Comparison of ENCODE assay signal across 12 cellular contexts in the genomic region with DNA sequence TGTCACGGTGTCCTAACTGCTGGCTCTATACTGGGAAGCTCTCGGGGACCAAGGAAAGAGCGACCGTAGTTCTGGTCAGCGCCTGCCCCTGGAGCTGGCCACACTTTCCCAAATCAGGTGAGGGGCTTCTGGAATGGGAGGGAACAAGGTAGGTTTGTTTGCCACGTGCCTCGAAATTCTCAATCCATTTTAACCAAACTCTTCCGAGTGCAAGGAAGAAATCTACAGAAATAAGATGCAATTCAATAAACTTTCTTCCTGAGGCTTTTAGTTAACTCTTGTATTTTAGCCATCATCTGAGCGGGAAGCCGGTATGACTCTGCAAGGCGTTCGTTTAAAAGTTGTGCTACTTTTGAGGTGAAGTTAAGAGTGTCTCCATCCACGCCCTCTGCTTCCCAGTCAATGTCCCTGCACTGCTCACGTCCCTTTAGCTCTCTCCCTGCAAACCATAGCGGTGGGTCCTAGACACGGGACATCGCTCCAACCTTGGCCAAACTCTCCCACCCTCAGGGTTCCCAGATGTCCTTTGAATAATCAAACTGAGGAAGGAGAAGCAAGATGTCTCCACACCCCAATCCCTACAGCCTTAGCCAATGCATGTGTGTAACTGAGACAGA. TPM values are rescaled to one million over a fixed set of nuclear protein-coding genes. Genes with fewer than 3 reads are reported as not detected.
DNase-seq lines count a peak whose midpoint lies in the region; ATAC-seq and TF ChIP-seq lines count a peak whose summit lies in the region.
"Had no signal": no experiment of that assay in that cellular context is flagged by ENCODE, and none has a peak within 500 bp of the region (broad histone marks: within the 10 kb centered on the region; RNA-seq: fewer than 3 reads in every experiment).

No MANE protein-coding gene starts in this region.

- TF ChIP-seq POLR2A in gastroesophageal sphincter (IDR thresholded peaks at IDR 0.05) = no peak
- no peak for TF ChIP-seq POLR2A in vagina (IDR thresholded peaks at IDR 0.05)

- H3K27ac ChIP-seq in gastroesophageal sphincter (peak overlapping the region; percentile 1 to 81 (median 60)), neural progenitor cell (no peak overlapping the region), vagina (no peak overlapping the region), RWPE1 (no peak overlapping the region), substantia nigra (ENCODE audit: low read depth, low read length, poor library complexity, severe bottlenecking) (no peak overlapping the region)

- CTCF ChIA-PET in RWPE1 (lab: Yijun Ruan, JAX) = interaction anchor here (1.0 kb wide), 1 partner anchor 21 kb away, joined by 3 read pairs; no protein-coding TSS in a partner anchor

- no peak for TF ChIP-seq EP300 in gastroesophageal sphincter (IDR thresholded peaks at IDR 0.05)

- TF ChIP-seq CTCF in gastroesophageal sphincter (IDR thresholded peaks at IDR 0.05) (no peak), neural progenitor cell (IDR thresholded peaks at IDR 0.05) (no peak), vagina (IDR thresholded peaks at IDR 0.05) (no peak), RWPE1 (conservative IDR thresholded peaks at IDR 0.05; ENCODE audit: low read depth) (no peak)

- intact Hi-C loops in Right ventricle myocardium superior (cut with DNase I) (no loop called here), cardiac septum (cut with DNase I) (no loop called here), vagina (cut with DNase I) (no loop called here)

- peak overlapping the region; percentile 53 for H2AFZ ChIP-seq in neural progenitor cell (replicated peaks)

- peak overlapping the region; percentile 50 to 66 for H3K4me3 ChIP-seq in gastroesophageal sphincter
- H3K4me3 ChIP-seq in neural progenitor cell = peak overlapping the region; percentile 55
- H3K4me3 ChIP-seq in vagina = peak overlapping the region; percentile 47 to 51

- peak overlapping the region; percentile 86 for H3K4me3 Mint-ChIP-seq in neural progenitor cell
- H3K4me3 Mint-ChIP-seq: stimulated activated naive CD8-positive, alpha-beta T cell treated with anti-CD3 and anti-CD28 coated beads, Interleukin-15, Interleukin-2, amounts not matched to agents 100 ng/mL and 50 ng/mL, for 24 hours had no signal

- H3K4me1 ChIP-seq in gastroesophageal sphincter (peaks cover 0 to 28% (median 0%) of the 10 kb centered on the region in 3 donors), neural progenitor cell (no peaks in the 10 kb centered on the region), vagina (no peaks in the 10 kb centered on the region)

- DNase-seq in Right ventricle myocardium superior = no peak
- no peak for DNase-seq in cardiac septum (ENCODE audit: low spot score)
- DNase-seq in neural progenitor cell (ENCODE audit: low spot score) = no peak
- no peak for DNase-seq in vagina (ENCODE audit: extremely low spot score in 2 of 2)
- DNase-seq in RWPE1 (ENCODE audit: low spot score) = no peak
- no peak for DNase-seq in substantia nigra (lab: John Stamatoyannopoulos, UW)
- no peak for DNase-seq in DMS53 treated with DMSO at 0.1 percent for 48 hours (lab: John Stamatoyannopoulos, UW; ENCODE audit: unreplicated experiment)
- DNase-seq: erythroblast, NCI-H187 treated with DMSO at 0.1 percent for 48 hours had no signal

- peak overlapping the region; percentile 89 for H3K4me2 ChIP-seq in neural progenitor cell

- POLR2A ChIA-PET in RWPE1 (lab: Yijun Ruan, JAX; ENCODE audit: low non-redundant PET) = no interaction called here

- no peaks in the 10 kb centered on the region for H3F3A ChIP-seq in neural progenitor cell (ENCODE audit: low read depth)

- peak; percentile 40 for ATAC-seq in Right ventricle myocardium superior (ENCODE audit: poor library complexity)
- ATAC-seq in gastroesophageal sphincter = no peak

- no peak overlapping the region for H3K27ac Mint-ChIP-seq in neural progenitor cell
- H3K27ac Mint-ChIP-seq: stimulated activated naive CD8-positive, alpha-beta T cell treated with anti-CD3 and anti-CD28 coated beads, Interleukin-15, Interleukin-2, amounts not matched to agents 100 ng/mL and 50 ng/mL, for 24 hours had no signal

- no peak overlapping the region for H3K9ac ChIP-seq in neural progenitor cell

- H3K9me3 ChIP-seq in gastroesophageal sphincter = no peaks in the 10 kb centered on the region
- H3K9me3 ChIP-seq in neural progenitor cell (ENCODE audit: low read depth) = no peaks in the 10 kb centered on the region
- H3K9me3 ChIP-seq in vagina = no peaks in the 10 kb centered on the region

- no peaks in the 10 kb centered on the region for H3K9me3 Mint-ChIP-seq in neural progenitor cell
- H3K9me3 Mint-ChIP-seq: stimulated activated naive CD8-positive, alpha-beta T cell treated with anti-CD3 and anti-CD28 coated beads, Interleukin-15, Interleukin-2, amounts not matched to agents 100 ng/mL and 50 ng/mL, for 24 hours had no signal

- H4K20me1 ChIP-seq in neural progenitor cell (ENCODE audit: low read depth) = peaks cover 4% of the 10 kb centered on the region

- H3K36me3 Mint-ChIP-seq in neural progenitor cell = no peaks in the 10 kb centered on the region

- H3K4me1 Mint-ChIP-seq in neural progenitor cell = peaks cover 6% of the 10 kb centered on the region

- H3K36me3 ChIP-seq in gastroesophageal sphincter = no peaks in the 10 kb centered on the region
- H3K36me3 ChIP-seq in neural progenitor cell = no peaks in the 10 kb centered on the region
- H3K36me3 ChIP-seq in vagina = no peaks in the 10 kb centered on the region

- H3K27me3 ChIP-seq in gastroesophageal sphincter = no peaks in the 10 kb centered on the region
- H3K27me3 ChIP-seq in neural progenitor cell = peaks cover 55% of the 10 kb centered on the region
- no peaks in the 10 kb centered on the region for H3K27me3 ChIP-seq in vagina

- H3K27me3 Mint-ChIP-seq in neural progenitor cell (ENCODE audit: insufficient read depth, low read depth) = peaks cover 14% of the 10 kb centered on the region

- no peaks in the 10 kb centered on the region for H3K79me2 ChIP-seq in neural progenitor cell (ENCODE audit: low read depth)

- WGBS in gastroesophageal sphincter (ENCODE audit: low coverage in 1 of 2), 2 donors = 69% methylated on average over 4 of the region's 17 CpGs; no CpG with 5 or more reads in 1 of the 2 donors

RNA-seq across cellular contexts. Expression of a gene that starts 0.6 kb away (rescaled TPM):
- total RNA-seq in Right ventricle myocardium superior (1.9 TPM), cardiac septum (0.67 TPM), gastroesophageal sphincter (10 to 100 TPM; 13.4 to 32.4 (median 22.0) TPM), neural progenitor cell (ENCODE audit: low replicate concordance) (0.09 TPM in 1 of 2 replicates, not detected in the other), vagina (12.0 TPM)
- total RNA-seq: renal cortical epithelial cell had no signal

Comparison
In these comparisons a context has a peak if more than half of its experiments do, and no peak if none do; other contexts are left out.
1. H3K27ac ChIP-seq: peak in gastroesophageal sphincter (4 of 4); none in neural progenitor cell (single experiment), vagina (single experiment), RWPE1 (single experiment) and substantia nigra (single experiment).
2. Peak in every context shown above with its lines, with median percentiles within 50 percentile points of each other: H3K4me3 ChIP-seq.